ENCODE assay signal across 8 cellular contexts in genomic region chr11:27699242-27699925, GRCh38. TPM values are rescaled to one million over a fixed set of nuclear protein-coding genes. Genes with fewer than 3 reads are reported as not detected.
A peak's percentile ranks its signal among the peaks of the same experiment; 100 is the strongest.
DNase-seq lines count a peak whose midpoint lies in the region; ATAC-seq and TF ChIP-seq lines count a peak whose summit lies in the region.

No MANE protein-coding gene starts in this region.

- H3K79me2 ChIP-seq in PC-3 (ENCODE audit: low read length) = peaks cover 52% of the 10 kb centered on the region

- 1 to 2% methylated on average over 30 of the region's 30 CpGs for WGBS in esophagus, 2 donors

- no peaks in the 10 kb centered on the region for H3K9me3 Mint-ChIP-seq in activated CD8-positive, alpha-beta memory T cell treated with anti-CD3 and anti-CD28 coated beads, Interleukin-2, amount 10 ng/mL, durations not matched to agents 7 days and 5 days (ENCODE audit: low read depth)

- H3K27me3 Mint-ChIP-seq in activated CD8-positive, alpha-beta memory T cell treated with anti-CD3 and anti-CD28 coated beads, Interleukin-2, amount 10 ng/mL, durations not matched to agents 7 days and 5 days = peaks cover 74% of the 10 kb centered on the region

- intact Hi-C loops in PC-3 (cut with micrococcal nuclease) = loop anchor here (1.0 to 5.0 kb wide), 5 partner anchors 1003 to 1630 kb away; no protein-coding TSS in a partner anchor

- H3K27ac Mint-ChIP-seq in activated CD8-positive, alpha-beta memory T cell treated with anti-CD3 and anti-CD28 coated beads, Interleukin-2, amount 10 ng/mL, durations not matched to agents 7 days and 5 days = no peak overlapping the region

- H3K9ac ChIP-seq in ES-I3 (ENCODE audit: low read depth, low read length) (peak overlapping the region; percentile 78), PC-3 (ENCODE audit: low read length) (peak overlapping the region; percentile 59)

- H3K36me3 Mint-ChIP-seq in activated CD8-positive, alpha-beta memory T cell treated with anti-CD3 and anti-CD28 coated beads, Interleukin-2, amount 10 ng/mL, durations not matched to agents 7 days and 5 days = peaks cover 2% of the 10 kb centered on the region

- H3K9me2 ChIP-seq in PC-3 (replicated peaks; ENCODE audit: low read length) = no peaks in the 10 kb centered on the region

- H3K36me3 ChIP-seq in ES-I3 (ENCODE audit: insufficient read depth, low read length) (no peaks in the 10 kb centered on the region), PC-3 (ENCODE audit: low read depth, low read length) (no peaks in the 10 kb centered on the region), esophagus (ENCODE audit: control insufficient read depth in 2 of 2, insufficient read depth in 2 of 2, low read length in 1 of 2) (no peaks in the 10 kb centered on the region), neuron (ENCODE audit: insufficient read depth, low read length) (no peaks in the 10 kb centered on the region)

- ATAC-seq in PC-3 (peak; percentile 14), GM18517 (IDR thresholded peaks at IDR 0.05; ENCODE audit: unreplicated experiment) (no peak), HG02623 (IDR thresholded peaks at IDR 0.05; ENCODE audit: unreplicated experiment) (no peak)
- no peak for ATAC-seq in activated CD8-positive, alpha-beta memory T cell treated with anti-CD3 and anti-CD28 coated beads, Interleukin-2, amount 10 ng/mL, durations not matched to agents 7 days and 5 days

- H3K4me2 ChIP-seq in PC-3 (ENCODE audit: low read length) = peak overlapping the region; percentile 92

- H3K9me3 ChIP-seq in ES-I3 (ENCODE audit: control insufficient read depth, insufficient read depth, low read length) (no peaks in the 10 kb centered on the region), PC-3 (ENCODE audit: low read length) (no peaks in the 10 kb centered on the region), esophagus (ENCODE audit: control insufficient read depth in 2 of 2, insufficient read depth in 1 of 2, low read depth in 1 of 2, low read length in 1 of 2) (no peaks in the 10 kb centered on the region), neuron (ENCODE audit: low read length) (no peaks in the 10 kb centered on the region)

- H3K4me3 Mint-ChIP-seq in activated CD8-positive, alpha-beta memory T cell treated with anti-CD3 and anti-CD28 coated beads, Interleukin-2, amount 10 ng/mL, durations not matched to agents 7 days and 5 days = no peak overlapping the region

- BruUV-seq in PC-3 (replicated peaks; lab: Mats Ljungman, UMichigan) = TSS peak; percentile 56

- no peak for TF ChIP-seq CTCF in PC-3 (conservative IDR thresholded peaks at IDR 0.05; ENCODE audit: low read depth, low read length)

- peak; percentile 50 for DNase-seq in PC-3
- DNase-seq in activated effector memory CD4-positive, alpha-beta T cell treated with anti-CD3 and anti-CD28 coated beads, Interleukin-2, amount 50 U/mL, for 16 hours = no peak
- DNase-seq in activated CD8-positive, alpha-beta memory T cell treated with anti-CD3 and anti-CD28 coated beads, Interleukin-2, amount 10 ng/mL, durations not matched to agents 7 days and 5 days = no peak

- peak overlapping the region; percentile 83 for H2AFZ ChIP-seq in PC-3 (ENCODE audit: low read length)
- H2AFZ ChIP-seq in neuron (ENCODE audit: low read depth, low read length) = peak overlapping the region; percentile 81

- H3K4me1 Mint-ChIP-seq in activated CD8-positive, alpha-beta memory T cell treated with anti-CD3 and anti-CD28 coated beads, Interleukin-2, amount 10 ng/mL, durations not matched to agents 7 days and 5 days = peaks cover 23% of the 10 kb centered on the region

- no peak overlapping the region for H3K27ac ChIP-seq in PC-3 (ENCODE audit: low read length)
- H3K27ac ChIP-seq in esophagus (ENCODE audit: low read depth in 2 of 2, low read length in 1 of 2) = no peak overlapping the region

- H3F3A ChIP-seq in PC-3 (ENCODE audit: low read length, unreplicated experiment) = no peaks in the 10 kb centered on the region

- POLR2A ChIA-PET in PC-3 (lab: Charles Lee; ENCODE audit: unreplicated experiment) = interaction anchor here (0.5 to 0.7 kb wide), 6 partner anchors 17 to 1460 kb away, joined by 3 to 12 read pairs (median 4); partner anchors contain the start of genes KIF18A and METTL15

- H3K4me1 ChIP-seq in ES-I3 (ENCODE audit: insufficient read depth, low read length) = peaks cover 36% of the 10 kb centered on the region
- peaks cover 31% of the 10 kb centered on the region for H3K4me1 ChIP-seq in PC-3 (ENCODE audit: insufficient read depth, low read length)
- H3K4me1 ChIP-seq in esophagus (ENCODE audit: control insufficient read depth in 2 of 2, insufficient read depth in 2 of 2, low read length in 1 of 2) = peaks cover 6 to 12% of the 10 kb centered on the region in 2 donors
- peaks cover 24% of the 10 kb centered on the region for H3K4me1 ChIP-seq in neuron (ENCODE audit: insufficient read depth, low read length)

- H4K20me1 ChIP-seq in PC-3 (ENCODE audit: low read length) = no peaks in the 10 kb centered on the region

- H3K4me3 ChIP-seq in PC-3 (ENCODE audit: low read length) (peak overlapping the region; percentile 79), esophagus (ENCODE audit: low read depth in 1 of 2, low read length in 2 of 2) (peak overlapping the region; percentile 51 to 59), neuron (ENCODE audit: low read length) (peak overlapping the region; percentile 30)

- CTCF ChIA-PET in PC-3 (lab: Charles Lee) = interaction anchor here (0.5 to 2.8 kb wide), 17 partner anchors 12 to 1629 kb away, joined by 3 to 22 read pairs (median 4); no protein-coding TSS in a partner anchor
- CTCF ChIA-PET in activated CD8-positive, alpha-beta memory T cell treated with anti-CD3 and anti-CD28 coated beads, Interleukin-2, amount 10 ng/mL, durations not matched to agents 7 days and 5 days (lab: Charles Lee) = interaction anchor here (0.6 to 3.2 kb wide), 8 partner anchors 11 to 998 kb away, joined by 3 to 26 read pairs (median 4); no protein-coding TSS in a partner anchor

- H3K27me3 ChIP-seq in PC-3 (ENCODE audit: low read length) (no peaks in the 10 kb centered on the region), esophagus (ENCODE audit: control insufficient read depth in 1 of 2, insufficient read depth in 2 of 2, low read length in 2 of 2) (peaks cover 0 to 18% of the 10 kb centered on the region in 2 donors), neuron (ENCODE audit: insufficient read depth, low read length) (peaks cover 41% of the 10 kb centered on the region)

RNA-seq across cellular contexts. Expression of gene BDNF, which starts 0.9 kb away (rescaled TPM):
- total RNA-seq in PC-3 (2014; rRNA removed) = 3.4 and 3.8 TPM in 2 replicates
- under 1 TPM; 0.37 to 0.80 TPM for polyA plus RNA-seq in esophagus
- total RNA-seq in activated CD8-positive, alpha-beta memory T cell treated with anti-CD3 and anti-CD28 coated beads, Interleukin-2, amount 10 ng/mL, durations not matched to agents 7 days and 5 days = not detected
